1 cellular context compared by ENCODE assay signal in the genomic region with DNA sequence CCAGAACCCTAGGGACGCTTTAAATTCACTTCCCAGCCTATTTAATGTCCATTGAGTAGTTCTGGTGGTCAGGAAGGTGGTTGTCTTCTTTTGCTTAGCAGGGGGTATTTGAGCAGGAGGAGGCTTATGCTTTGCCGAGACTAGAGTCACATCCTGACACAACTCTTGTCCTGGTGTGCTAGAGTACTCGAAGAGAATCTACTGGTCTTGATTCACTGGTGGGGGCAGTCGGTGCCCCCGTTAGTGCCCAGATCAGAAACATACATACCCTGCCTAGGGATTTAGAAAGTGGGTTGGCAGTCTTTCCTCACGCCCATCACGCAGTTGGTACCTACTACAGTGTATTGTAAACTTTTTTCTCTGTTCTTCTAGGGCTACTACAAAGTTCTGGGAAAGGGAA.
TF ChIP-seq lines count a peak whose summit lies in the region.

No MANE protein-coding gene starts in this region.

TF ChIP-seq in K562, 482 proteins besides CTCF, POLR2A, EP300 and RAD21:
- TF ChIP-seq GATAD2A (IDR thresholded peaks at IDR 0.05) (no peak), NR1H2 (CRISPR knock-in tag; IDR thresholded peaks at IDR 0.05) (no peak), POLR2AphosphoS2 (IDR thresholded peaks at IDR 0.05; ENCODE audit: low read length) (peak; percentile 61; the same call in 1 of the 2 replicates), NCOA4 (IDR thresholded peaks at IDR 0.05; ENCODE audit: partially characterized antibody) (no peak), MNT (conservative IDR thresholded peaks at IDR 0.05) (no peak), SUPT5H (IDR thresholded peaks at IDR 0.05) (0 out of 2 replicates have a peak, but pooled peaks have one; percentile 44), SP2 (IDR thresholded peaks at IDR 0.05; ENCODE audit: extremely low read depth, low read depth, low read length, poor library complexity, severe bottlenecking) (no peak), SAFB2 (IDR thresholded peaks at IDR 0.05; ENCODE audit: borderline replicate concordance, low read depth, low read length, severe bottlenecking) (no peak)
